In genomic region chr7:154928136-154929005, GRCh38 we compare ENCODE assay signal across 8 cellular contexts.
DNase-seq lines count a peak whose midpoint lies in the region; ATAC-seq, FAIRE-seq and TF ChIP-seq lines count a peak whose summit lies in the region.

No MANE protein-coding gene starts in this region.

- no peaks in the 10 kb centered on the region for H3K9me3 Mint-ChIP-seq in MCF 10A (ENCODE audit: unreplicated experiment)

- no peaks in the 10 kb centered on the region for H3K79me2 ChIP-seq in HCT116 (ENCODE audit: insufficient read depth, low read length)

- TF ChIP-seq POLR2A in HCT116 (IDR thresholded peaks at IDR 0.05; ENCODE audit: borderline replicate concordance, extremely low read depth, insufficient read depth, insufficient read length), result no peak

- CTCF ChIA-PET in HCT116 (lab: Charles Lee), result interaction anchor here (0.5 to 2.2 kb wide), 14 partner anchors 9 to 839 kb away, joined by 3 to 21 read pairs (median 5); no protein-coding TSS in a partner anchor
- CTCF ChIA-PET in MCF 10A (lab: Yijun Ruan, JAX), result interaction anchor here (0.5 to 3.6 kb wide), 41 partner anchors 9 to 1610 kb away, joined by 3 to 65 read pairs (median 4); no protein-coding TSS in a partner anchor

- intact Hi-C loops in HCT116 (cut with micrococcal nuclease), result loop anchor here (2.0 kb wide), 2 partner anchors 80 to 262 kb away; no protein-coding TSS in a partner anchor
- intact Hi-C loops in MCF 10A (cut with micrococcal nuclease), result loop anchor here (1.0 to 10.0 kb wide), 7 partner anchors 74 to 839 kb away; partner anchors contain the start of genes INSIG1 and PAXIP1
- intact Hi-C loops in kidney (cut with DNase I), result loop anchor here (10.0 kb wide), 1 partner anchor 426 kb away; no protein-coding TSS in a partner anchor

- RAD21 ChIA-PET in HCT116 (lab: Charles Lee; ENCODE audit: low non-redundant PET in 1 of 2, low total read pairs in 2 of 2, uncharacterized antibody in 2 of 2, unreplicated experiment in 2 of 2), result no interaction called here

- TF ChIP-seq CTCF in HCT116 (IDR thresholded peaks at IDR 0.05 in 2 of 3, conservative IDR thresholded peaks at IDR 0.05 in 1 of 3; ENCODE audit: borderline replicate concordance in 1 of 3, insufficient read depth in 1 of 3, low read depth in 2 of 3, low read length in 2 of 3), result no peak
- no peak for TF ChIP-seq CTCF in MCF 10A (IDR thresholded peaks at IDR 0.05; ENCODE audit: unreplicated experiment)
- no peak for TF ChIP-seq CTCF in kidney (IDR thresholded peaks at IDR 0.05; ENCODE audit: borderline replicate concordance, extremely low read depth, insufficient read depth)

- no peaks in the 10 kb centered on the region for H3K27me3 Mint-ChIP-seq in MCF 10A (ENCODE audit: insufficient read depth, unreplicated experiment)

- TF ChIP-seq RAD21 in HCT116 (IDR thresholded peaks at IDR 0.05; ENCODE audit: low read depth), result no peak

- FAIRE-seq in kidney (lab: Jason Lieb, UNC), result peak; percentile 99

- H3K4me3 ChIP-seq in HCT116 (replicated peaks in 1 of 2; ENCODE audit: low read depth in 1 of 2, low read length in 2 of 2) (peak overlapping the region; percentile 62 to 63), kidney (ENCODE audit: low read length in 2 of 2) (peak overlapping the region; percentile 90 to 95)

- H3K4me3 Mint-ChIP-seq in MCF 10A (ENCODE audit: unreplicated experiment), result peak overlapping the region; percentile 97

- peak; percentile 66 for ATAC-seq in HCT116

- POLR2A ChIA-PET in HCT116 (lab: Charles Lee), result interaction anchor here (1.5 kb wide), 1 partner anchor 75 kb away, joined by 3 read pairs; the partner anchor contains the start of gene PAXIP1
- POLR2A ChIA-PET in MCF 10A (lab: Yijun Ruan, JAX), result interaction anchor here (0.6 to 3.1 kb wide), 18 partner anchors 14 to 802 kb away, joined by 3 to 14 read pairs (median 4); partner anchors contain the start of gene INSIG1

- H3K27ac ChIP-seq in HCT116 (ENCODE audit: low read depth, low read length) (peak overlapping the region; percentile 61), kidney (ENCODE audit: low read depth in 2 of 2, low read length in 2 of 2) (peak overlapping the region; percentile 90 to 92)

- H3K9ac ChIP-seq in HCT116 (ENCODE audit: low read length) (peak overlapping the region; percentile 50), kidney (ENCODE audit: low read length in 2 of 2) (peak overlapping the region; percentile 91 to 92)

- H3K4me1 ChIP-seq in HCT116 (ENCODE audit: control insufficient read depth in 1 of 2, insufficient read depth in 2 of 2, low read length in 2 of 2), result peaks cover 4 to 15% of the 10 kb centered on the region in 2 experiments; a peak in 2 of 4 replicates
- peaks cover 6 to 15% of the 10 kb centered on the region in 2 donors for H3K4me1 ChIP-seq in kidney (ENCODE audit: control insufficient read depth in 1 of 2, insufficient read depth in 1 of 2, low read depth in 1 of 2, low read length in 2 of 2)

- H3K4me2 ChIP-seq in HCT116 (ENCODE audit: low read length), result peak overlapping the region; percentile 81

- peak overlapping the region; percentile 96 for H2AFZ ChIP-seq in HCT116 (ENCODE audit: low read depth, low read length, poor library complexity, severe bottlenecking)

- BruUV-seq in HCT116 (replicated peaks; lab: Mats Ljungman, UMichigan) (TSS peak; percentile 66), MCF 10A (replicated peaks; lab: Mats Ljungman, UMichigan) (TSS peak; percentile 40)

- peaks cover 5% of the 10 kb centered on the region for H3K4me1 Mint-ChIP-seq in MCF 10A (ENCODE audit: insufficient read depth, unreplicated experiment)

- H3K9me3 ChIP-seq in HCT116 (ENCODE audit: control insufficient read depth in 1 of 2, insufficient read depth in 1 of 2, low read depth in 1 of 2, low read length in 2 of 2), result no peaks in the 10 kb centered on the region
- no peaks in the 10 kb centered on the region for H3K9me3 ChIP-seq in kidney (ENCODE audit: control insufficient read depth in 1 of 2, low read length in 2 of 2)

- H3K9me2 ChIP-seq in HCT116 (ENCODE audit: insufficient read depth), result no peaks in the 10 kb centered on the region

- DNase-seq in NCI-H1694 (lab: John Stamatoyannopoulos, UW) (peak; percentile 16), NCI-H1694 treated with DMSO at 0.1 percent for 48 hours (lab: John Stamatoyannopoulos, UW) (no peak), HCT116 (ENCODE audit: low read depth, low spot score) (peak; percentile 91), M059J (ENCODE audit: low read depth) (peak; percentile 95), SW 1271 (lab: John Stamatoyannopoulos, UW) (peak; percentile 82 to 97), MCF 10A (ENCODE audit: unreplicated experiment) (peak; percentile 93), kidney (no peak)
- DNase-seq in stimulated activated CD4-positive, alpha-beta T cell treated with anti-CD3 and anti-CD28 coated beads, Interleukin-4, amount 100 ng/mL, for 1 hour, result peak; percentile 21

- 0 out of 2 replicates have a peak, but pooled peaks cover 4% of the 10 kb centered on the region for H3K27me3 ChIP-seq in HCT116 (ENCODE audit: insufficient read depth, low read length)

- no peaks in the 10 kb centered on the region for H3K36me3 Mint-ChIP-seq in MCF 10A (ENCODE audit: insufficient read depth, unreplicated experiment)

- no peaks in the 10 kb centered on the region for H4K20me1 ChIP-seq in HCT116 (ENCODE audit: insufficient read depth)

- no peaks in the 10 kb centered on the region for H3K36me3 ChIP-seq in HCT116 (ENCODE audit: control insufficient read depth in 1 of 2, insufficient read depth in 2 of 2, low read length in 2 of 2)
- H3K36me3 ChIP-seq in kidney (ENCODE audit: control insufficient read depth in 1 of 2, insufficient read depth in 2 of 2, low read length in 2 of 2), result no peaks in the 10 kb centered on the region

- peak overlapping the region; percentile 93 for H3K27ac Mint-ChIP-seq in MCF 10A (ENCODE audit: low read depth, unreplicated experiment)

TF ChIP-seq in HCT116, 20 proteins besides CTCF, POLR2A, EP300 and RAD21:
- TF ChIP-seq JUND (IDR thresholded peaks at IDR 0.05) (peak; percentile 7; the same call in 1 of the 2 replicates), EZH2 (IDR thresholded peaks at IDR 0.05) (no peak), ZFX (IDR thresholded peaks at IDR 0.05) (no peak), REST (IDR thresholded peaks at IDR 0.05; ENCODE audit: low read depth) (no peak), YY1 (IDR thresholded peaks at IDR 0.05; ENCODE audit: extremely low read depth, insufficient replicate concordance, low read depth, low read length) (peak; percentile 33), SRF (IDR thresholded peaks at IDR 0.05; ENCODE audit: low read depth) (no peak; the same call in none of the 2 replicates), EZH2phosphoT487 (IDR thresholded peaks at IDR 0.05; ENCODE audit: borderline replicate concordance) (no peak), SIN3A (IDR thresholded peaks at IDR 0.05; ENCODE audit: low read depth) (no peak; the same call in 1 of the 2 replicates), EGR1 (IDR thresholded peaks at IDR 0.05; ENCODE audit: low read depth) (no peak), CEBPB (IDR thresholded peaks at IDR 0.05; ENCODE audit: low read depth) (peak; percentile 25; the same call in 1 of the 2 replicates), SP1 (IDR thresholded peaks at IDR 0.05; ENCODE audit: low read depth) (peak; percentile 89)
- TF ChIP-seq, protein P1, sequence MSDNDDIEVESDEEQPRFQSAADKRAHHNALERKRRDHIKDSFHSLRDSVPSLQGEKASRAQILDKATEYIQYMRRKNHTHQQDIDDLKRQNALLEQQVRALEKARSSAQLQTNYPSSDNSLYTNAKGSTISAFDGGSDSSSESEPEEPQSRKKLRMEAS (IDR thresholded peaks at IDR 0.05), result peak; percentile 35; the same call in 1 of the 2 replicates
TF ChIP-seq in HCT116: peak in this region for 5.

Comparison
In these comparisons a context has a peak if more than half of its experiments do, and no peak if none do; other contexts are left out.
1. DNase-seq: peak in NCI-H1694 (single experiment), HCT116 (single experiment), M059J (single experiment), SW 1271 (2 of 2), MCF 10A (single experiment) and stimulated activated CD4-positive, alpha-beta T cell treated with anti-CD3 and anti-CD28 coated beads, Interleukin-4, amount 100 ng/mL, for 1 hour (single experiment); none in NCI-H1694 treated with DMSO at 0.1 percent for 48 hours (single experiment) and kidney (single experiment).